In the genomic region with DNA sequence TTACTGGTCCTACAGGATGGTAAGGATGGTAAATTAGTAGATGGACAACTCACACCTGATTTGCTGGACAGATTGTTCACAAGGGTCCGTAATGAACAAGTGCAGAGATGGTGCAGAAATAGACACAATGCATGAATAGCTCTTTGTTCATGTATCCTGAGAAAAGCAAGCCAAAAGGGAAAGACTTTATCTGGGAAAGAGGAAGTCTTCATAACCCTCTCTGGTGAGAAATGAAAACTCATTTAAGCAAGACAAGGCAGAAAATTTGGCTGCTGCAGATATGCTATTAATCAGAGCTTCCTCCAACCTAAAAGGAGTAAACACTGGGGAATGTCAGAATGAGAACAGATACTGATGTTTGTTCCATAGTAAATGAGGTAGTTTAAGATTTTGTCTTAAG, we compare ENCODE assay signal across 20 cellular contexts.
DNase-seq lines count a peak whose midpoint lies in the region; ATAC-seq, FAIRE-seq and TF ChIP-seq lines count a peak whose summit lies in the region.
"Had no signal": no experiment of that assay in that cellular context is flagged by ENCODE, and none has a peak within 500 bp of the region (broad histone marks: within the 10 kb centered on the region; RNA-seq: fewer than 3 reads in every experiment).

No MANE protein-coding gene starts in this region.

- peak; percentile 19 to 25 for ATAC-seq in right cardiac atrium

- H3K9ac ChIP-seq in keratinocyte (ENCODE audit: control insufficient read depth, extremely low read depth, insufficient read depth, low read length) = no peak overlapping the region

- H3K27me3 ChIP-seq in right cardiac atrium (ENCODE audit: control insufficient read depth, insufficient read depth) = no peaks in the 10 kb centered on the region
- no peaks in the 10 kb centered on the region for H3K27me3 ChIP-seq in keratinocyte (ENCODE audit: control insufficient read depth, extremely low read depth, insufficient read depth, low read length)
- H3K27me3 ChIP-seq in HAP-1 (ENCODE audit: low read depth) = no peaks in the 10 kb centered on the region
- H3K27me3 ChIP-seq: SJCRH30 had no signal

- 21% methylated on average over 1 of the region's 1 CpG for WGBS in right cardiac atrium

- dilution Hi-C loops in keratinocyte (cut with MboI; ENCODE audit: extremely low pct_ligation_motif_present, low sequenced_read_pairs) = no loop called here

- H3K36me3 ChIP-seq in keratinocyte (ENCODE audit: control insufficient read depth in 2 of 2, extremely low read depth in 1 of 2, insufficient read depth in 2 of 2, low read length in 2 of 2) (peaks cover 0 to 1% of the 10 kb centered on the region in 2 experiments), HAP-1 (replicated peaks) (no peaks in the 10 kb centered on the region)
- H3K36me3 ChIP-seq: SJCRH30 had no signal

- no peak for TF ChIP-seq CTCF in cardiac fibroblast (IDR thresholded peaks at IDR 0.05; ENCODE audit: low read depth, low read length)
- no peak for TF ChIP-seq CTCF in keratinocyte (optimal IDR thresholded peaks at IDR 0.05 in 1 of 3, IDR thresholded peaks at IDR 0.05 in 1 of 3, conservative IDR thresholded peaks at IDR 0.05 in 1 of 3; ENCODE audit: extremely low read depth in 1 of 3, insufficient read depth in 2 of 3, low read length in 3 of 3)

- no peaks in the 10 kb centered on the region for H3K9me1 ChIP-seq in keratinocyte (ENCODE audit: control insufficient read depth, extremely low read depth, insufficient read depth, low read length)

- intact Hi-C loops in right cardiac atrium (cut with DNase I) (no loop called here), cardiac septum (cut with DNase I) (no loop called here)

- H3K4me1 ChIP-seq in right cardiac atrium (ENCODE audit: control insufficient read depth, insufficient read depth, low read length) (no peaks in the 10 kb centered on the region), keratinocyte (ENCODE audit: control insufficient read depth, extremely low read depth, insufficient read depth, low read length) (no peaks in the 10 kb centered on the region), HAP-1 (no peaks in the 10 kb centered on the region)
- H3K4me1 ChIP-seq: SJCRH30 had no signal

- H3K9me3 ChIP-seq in right cardiac atrium (ENCODE audit: control insufficient read depth, low read length) (no peaks in the 10 kb centered on the region), keratinocyte (ENCODE audit: control insufficient read depth, low read depth, low read length) (no peaks in the 10 kb centered on the region), HAP-1 (no peaks in the 10 kb centered on the region)
- H3K9me3 ChIP-seq: SJCRH30 had no signal

- H3K4me3 ChIP-seq in right cardiac atrium (ENCODE audit: low read length) = no peak overlapping the region
- no peak overlapping the region for H3K4me3 ChIP-seq in cardiac fibroblast (replicated peaks in 1 of 2; ENCODE audit: low read depth in 2 of 2, low read length in 2 of 2)
- H3K4me3 ChIP-seq in keratinocyte (ENCODE audit: control insufficient read depth in 2 of 3, extremely low read depth in 1 of 3, insufficient read depth in 2 of 3, low read depth in 1 of 3, low read length in 3 of 3) = no peak overlapping the region
- no peak overlapping the region for H3K4me3 ChIP-seq in HAP-1
- H3K4me3 ChIP-seq: PC-9, SJCRH30 had no signal

- H3K27ac ChIP-seq in right cardiac atrium (ENCODE audit: low read length) = no peak overlapping the region
- no peak overlapping the region for H3K27ac ChIP-seq in keratinocyte (ENCODE audit: control insufficient read depth, insufficient read depth, low read length)
- H3K27ac ChIP-seq: PC-9, RWPE1, SJCRH30 had no signal

- in situ Hi-C loops in HAP-1 (cut with MboI; ENCODE audit: low sequenced_read_pairs) = loop anchor here (25.0 kb wide), 1 partner anchor 818 kb away; no protein-coding TSS in a partner anchor

- no peaks in the 10 kb centered on the region for H4K20me1 ChIP-seq in keratinocyte (ENCODE audit: control insufficient read depth, extremely low read depth, insufficient read depth, low read length)

- DNase-seq in right cardiac atrium = no peak
- DNase-seq in cardiac septum (ENCODE audit: low spot score) = no peak
- DNase-seq in cardiac fibroblast (ENCODE audit: low read depth in 2 of 2) = peak; percentile 25 to 67
- DNase-seq in keratinocyte (ENCODE audit: low read depth, low spot score) = no peak
- DNase-seq in NCI-H2196 treated with DMSO at 0.1 percent for 48 hours (lab: John Stamatoyannopoulos, UW; ENCODE audit: unreplicated experiment) = no peak
- DNase-seq in HAP-1 (ENCODE audit: low spot score in 2 of 2) = no peak
- no peak for DNase-seq in effector CD4-positive, alpha-beta T cell
- no peak for DNase-seq in SW 1271 (lab: John Stamatoyannopoulos, UW)
- DNase-seq: Calu3; CD4-positive, alpha-beta memory T cell; DMS53; EL; H7; NCI-H1417 treated with DMSO at 0.1 percent for 48 hours; NCI-H187 treated with DMSO at 0.1 percent for 48 hours; NCI-H345; NCI-H526; PC-9; SJCRH30 had no signal

- H3K79me2 ChIP-seq in keratinocyte (ENCODE audit: control insufficient read depth, insufficient read depth, low read length) = no peaks in the 10 kb centered on the region

- peak; percentile 86 for FAIRE-seq in keratinocyte (lab: Jason Lieb, UNC)

- no peak overlapping the region for H2AFZ ChIP-seq in keratinocyte (ENCODE audit: control insufficient read depth, low read length)
- H2AFZ ChIP-seq: PC-9 had no signal

- H3K4me2 ChIP-seq in keratinocyte (ENCODE audit: control insufficient read depth, extremely low read depth, insufficient read depth, low read depth, low read length) = no peak overlapping the region
- H3K4me2 ChIP-seq: PC-9 had no signal

Comparison
In these comparisons a context has a peak if more than half of its experiments do, and no peak if none do; other contexts are left out.
1. DNase-seq: peak in cardiac fibroblast (2 of 2); none in right cardiac atrium (0 of 3), cardiac septum (single experiment), keratinocyte (single experiment), NCI-H2196 treated with DMSO at 0.1 percent for 48 hours (single experiment), HAP-1 (0 of 2), effector CD4-positive, alpha-beta T cell (single experiment) and SW 1271 (0 of 2).